In the genomic region with DNA sequence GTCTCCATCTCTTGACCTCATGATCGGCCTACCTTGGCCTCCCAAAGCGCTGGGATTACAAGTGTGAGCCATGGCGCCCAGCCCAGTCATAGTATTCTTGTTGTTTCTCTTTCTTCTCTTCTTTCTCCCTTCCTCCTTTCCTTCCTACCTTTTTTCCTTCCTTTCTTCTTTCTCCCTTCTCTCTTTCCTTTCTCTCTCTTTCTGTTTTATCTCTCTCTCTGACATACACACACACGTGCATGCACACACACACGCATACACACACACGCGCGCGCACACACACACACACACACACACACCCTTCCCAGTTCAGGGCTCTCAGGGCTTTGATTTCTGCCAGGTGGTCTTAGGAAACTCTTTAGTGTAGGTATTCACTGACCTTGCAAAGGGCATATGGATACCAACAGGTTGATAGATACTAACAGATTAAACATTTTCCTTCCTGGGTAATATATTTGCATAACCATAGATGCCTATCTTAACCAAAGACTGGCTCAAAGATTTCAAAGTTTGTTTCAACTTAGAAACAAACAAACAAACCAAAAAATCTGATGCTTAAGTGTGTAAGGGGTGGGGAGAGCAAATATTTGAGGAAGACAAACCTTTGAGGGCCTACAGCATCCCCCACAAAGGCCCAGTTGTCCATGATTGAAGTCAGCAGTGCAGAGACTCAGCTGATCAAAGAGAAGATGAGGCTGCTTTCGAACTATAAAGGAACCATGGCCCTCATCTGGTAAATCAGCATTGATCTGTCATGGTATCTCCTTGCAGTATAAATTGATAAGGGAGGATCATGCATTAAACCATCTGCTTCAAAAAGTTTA, we compare ENCODE assay signal across 2 cellular contexts.
TF ChIP-seq lines count a peak whose summit lies in the region.

No MANE protein-coding gene starts in this region.

TF ChIP-seq in HepG2, 621 proteins besides CTCF, POLR2A, EP300 and RAD21 (continues in another document):
- TF ChIP-seq IRF1 (CRISPR knock-in tag; IDR thresholded peaks at IDR 0.05; ENCODE audit: low read depth) (no peak), POLR2G (IDR thresholded peaks at IDR 0.05; ENCODE audit: low read depth, low read length) (no peak), NR2F6 (IDR thresholded peaks at IDR 0.05) (peak; percentile 90), NR2F6 (CRISPR knock-in tag; IDR thresholded peaks at IDR 0.05) (peak; percentile 78), TBL1XR1 (IDR thresholded peaks at IDR 0.05; ENCODE audit: borderline replicate concordance, low read length, partially characterized antibody) (peak; percentile 55), PHF8 (CRISPR knock-in tag; IDR thresholded peaks at IDR 0.05) (no peak), ZNF335 (CRISPR knock-in tag; IDR thresholded peaks at IDR 0.05) (no peak), ZNF616 (CRISPR knock-in tag; IDR thresholded peaks at IDR 0.05; ENCODE audit: low read depth) (no peak), GPN1 (CRISPR knock-in tag; IDR thresholded peaks at IDR 0.05; ENCODE audit: borderline replicate concordance) (no peak), ZNF549 (CRISPR knock-in tag; IDR thresholded peaks at IDR 0.05) (no peak), FOSL2 (CRISPR knock-in tag; IDR thresholded peaks at IDR 0.05) (peak; percentile 81), ZNF800 (CRISPR knock-in tag; IDR thresholded peaks at IDR 0.05) (no peak), TEF (CRISPR knock-in tag; IDR thresholded peaks at IDR 0.05) (no peak), RCOR2 (CRISPR knock-in tag; IDR thresholded peaks at IDR 0.05) (peak; percentile 91), ARHGAP35 (CRISPR knock-in tag; IDR thresholded peaks at IDR 0.05; ENCODE audit: borderline replicate concordance) (no peak), ZNF691 (CRISPR knock-in tag; IDR thresholded peaks at IDR 0.05; ENCODE audit: borderline replicate concordance, low read depth) (0 out of 2 replicates have a peak, but pooled peaks have one; percentile 35), ZNF160 (CRISPR knock-in tag; IDR thresholded peaks at IDR 0.05) (no peak), SMAD9 (CRISPR knock-in tag; IDR thresholded peaks at IDR 0.05) (no peak), STAT5B (CRISPR knock-in tag; IDR thresholded peaks at IDR 0.05) (no peak), ZNF333 (CRISPR knock-in tag; IDR thresholded peaks at IDR 0.05; ENCODE audit: borderline replicate concordance) (no peak), DMAP1 (CRISPR knock-in tag; IDR thresholded peaks at IDR 0.05) (no peak), KDM6A (CRISPR knock-in tag; IDR thresholded peaks at IDR 0.05; ENCODE audit: low read depth) (0 out of 2 replicates have a peak, but pooled peaks have one; percentile 55), ZNF781 (CRISPR knock-in tag; IDR thresholded peaks at IDR 0.05; ENCODE audit: borderline replicate concordance, not compliant biosample characterization) (no peak), JUN (CRISPR knock-in tag; IDR thresholded peaks at IDR 0.05) (peak; percentile 51; the same call in 1 of the 2 replicates), ZNF207 (IDR thresholded peaks at IDR 0.05; ENCODE audit: borderline replicate concordance) (no peak)
- TF ChIP-seq, protein P1, sequence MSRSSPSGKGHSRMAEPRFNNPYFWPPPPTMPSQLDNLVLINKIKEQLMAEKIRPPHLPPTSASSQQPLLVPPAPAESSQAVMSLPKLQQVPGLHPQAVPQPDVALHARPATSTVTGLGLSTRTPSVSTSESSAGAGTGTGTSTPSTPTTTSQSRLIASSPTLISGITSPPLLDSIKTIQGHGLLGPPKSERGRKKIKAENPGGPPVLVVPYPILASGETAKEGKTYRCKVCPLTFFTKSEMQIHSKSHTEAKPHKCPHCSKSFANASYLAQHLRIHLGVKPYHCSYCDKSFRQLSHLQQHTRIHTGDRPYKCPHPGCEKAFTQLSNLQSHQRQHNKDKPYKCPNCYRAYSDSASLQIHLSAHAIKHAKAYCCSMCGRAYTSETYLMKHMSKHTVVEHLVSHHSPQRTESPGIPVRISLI (CRISPR knock-in tag; IDR thresholded peaks at IDR 0.05; ENCODE audit: borderline replicate concordance) = peak; percentile 54; the same call in 1 of the 2 replicates

TF ChIP-seq in H1, 55 proteins besides CTCF, POLR2A, EP300 and RAD21:
- TF ChIP-seq, protein P2, sequence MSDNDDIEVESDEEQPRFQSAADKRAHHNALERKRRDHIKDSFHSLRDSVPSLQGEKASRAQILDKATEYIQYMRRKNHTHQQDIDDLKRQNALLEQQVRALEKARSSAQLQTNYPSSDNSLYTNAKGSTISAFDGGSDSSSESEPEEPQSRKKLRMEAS (IDR thresholded peaks at IDR 0.05) = no peak
- TF ChIP-seq NRF1 (IDR thresholded peaks at IDR 0.05; ENCODE audit: low read depth, low read length) (no peak), SIX5 (IDR thresholded peaks at IDR 0.05; ENCODE audit: low read depth, low read length) (no peak), BCL11A (IDR thresholded peaks at IDR 0.05; ENCODE audit: low read depth in 2 of 2, low read length in 2 of 2) (no peak), CBX8 (IDR thresholded peaks at IDR 0.05; ENCODE audit: borderline replicate concordance, low read depth, low read length) (no peak), EZH2 (IDR thresholded peaks at IDR 0.05; ENCODE audit: low read depth, low read length, severe bottlenecking) (no peak), SIN3A (conservative IDR thresholded peaks at IDR 0.05 in 1 of 2, IDR thresholded peaks at IDR 0.05 in 1 of 2; ENCODE audit: low read depth in 1 of 2, low read length in 2 of 2) (no peak), ASH2L (IDR thresholded peaks at IDR 0.05; ENCODE audit: low read length) (no peak), TAF7 (optimal IDR thresholded peaks at IDR 0.05; ENCODE audit: borderline replicate concordance, low read depth, low read length) (no peak), SUZ12 (IDR thresholded peaks at IDR 0.05; ENCODE audit: low read length) (no peak), SRF (IDR thresholded peaks at IDR 0.05; ENCODE audit: low read depth, low read length) (no peak), RFX5 (IDR thresholded peaks at IDR 0.05; ENCODE audit: borderline replicate concordance, low read depth, low read length) (no peak), CEBPB (IDR thresholded peaks at IDR 0.05; ENCODE audit: low read depth, low read length) (no peak), HDAC6 (IDR thresholded peaks at IDR 0.05; ENCODE audit: low read depth, low read length) (no peak), KDM1A (IDR thresholded peaks at IDR 0.05; ENCODE audit: borderline replicate concordance, low read length) (no peak), HDAC2 (IDR thresholded peaks at IDR 0.05; ENCODE audit: borderline replicate concordance in 1 of 2, low read depth in 2 of 2, low read length in 2 of 2) (no peak), JUND (IDR thresholded peaks at IDR 0.05; ENCODE audit: low read length) (no peak), NANOG (IDR thresholded peaks at IDR 0.05; ENCODE audit: insufficient read depth, low read depth, low read length, poor library complexity, severe bottlenecking) (no peak)
